ENCODE assay signal across 3 cellular contexts in the genomic region with DNA sequence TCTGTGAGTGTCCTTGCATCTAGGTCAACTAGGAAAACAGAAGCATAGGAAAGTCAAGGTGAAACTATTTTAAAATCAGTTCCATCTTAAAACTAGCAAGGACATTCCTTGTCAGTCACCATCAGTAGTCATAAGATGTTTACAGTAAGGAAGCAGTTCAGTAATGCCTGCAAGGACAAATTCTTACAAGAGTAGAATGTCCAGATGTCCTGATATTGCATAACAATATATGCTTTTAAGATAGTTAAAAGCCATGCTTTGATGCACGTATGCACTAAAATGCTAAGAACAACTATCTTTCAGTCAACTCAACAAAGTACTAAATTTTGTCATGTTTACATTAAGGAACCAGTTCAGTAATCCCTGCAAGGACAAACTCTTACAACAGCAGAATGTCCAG.
TF ChIP-seq lines count a peak whose summit lies in the region.

No MANE protein-coding gene starts in this region.

TF ChIP-seq in A549, 52 proteins besides CTCF, POLR2A, EP300 and RAD21:
- TF ChIP-seq, protein P1, sequence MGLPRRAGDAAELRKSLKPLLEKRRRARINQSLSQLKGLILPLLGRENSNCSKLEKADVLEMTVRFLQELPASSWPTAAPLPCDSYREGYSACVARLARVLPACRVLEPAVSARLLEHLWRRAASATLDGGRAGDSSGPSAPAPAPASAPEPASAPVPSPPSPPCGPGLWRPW (IDR thresholded peaks at IDR 0.05) = no peak
- TF ChIP-seq FOSL2 (IDR thresholded peaks at IDR 0.05) (no peak), FOSL2 (CRISPR knock-in tag; IDR thresholded peaks at IDR 0.05) (no peak), FOXS1 (CRISPR knock-in tag; IDR thresholded peaks at IDR 0.05) (no peak), HOXA7 (CRISPR knock-in tag; IDR thresholded peaks at IDR 0.05) (no peak)

TF ChIP-seq in IMR-90, 13 proteins besides CTCF, POLR2A, EP300 and RAD21:
- TF ChIP-seq BHLHE40 (IDR thresholded peaks at IDR 0.05; ENCODE audit: low read depth, low read length) = no peak
- TF ChIP-seq CHD1 (IDR thresholded peaks at IDR 0.05; ENCODE audit: low read depth, low read length) = no peak
- no peak for TF ChIP-seq MAFK (IDR thresholded peaks at IDR 0.05; ENCODE audit: low read depth, low read length)
- no peak for TF ChIP-seq FOS (IDR thresholded peaks at IDR 0.05; ENCODE audit: low read depth, low read length)
- TF ChIP-seq SMC3 (IDR thresholded peaks at IDR 0.05; ENCODE audit: low read depth, low read length) = no peak
- TF ChIP-seq, protein P2, sequence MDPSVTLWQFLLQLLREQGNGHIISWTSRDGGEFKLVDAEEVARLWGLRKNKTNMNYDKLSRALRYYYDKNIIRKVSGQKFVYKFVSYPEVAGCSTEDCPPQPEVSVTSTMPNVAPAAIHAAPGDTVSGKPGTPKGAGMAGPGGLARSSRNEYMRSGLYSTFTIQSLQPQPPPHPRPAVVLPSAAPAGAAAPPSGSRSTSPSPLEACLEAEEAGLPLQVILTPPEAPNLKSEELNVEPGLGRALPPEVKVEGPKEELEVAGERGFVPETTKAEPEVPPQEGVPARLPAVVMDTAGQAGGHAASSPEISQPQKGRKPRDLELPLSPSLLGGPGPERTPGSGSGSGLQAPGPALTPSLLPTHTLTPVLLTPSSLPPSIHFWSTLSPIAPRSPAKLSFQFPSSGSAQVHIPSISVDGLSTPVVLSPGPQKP (IDR thresholded peaks at IDR 0.05; ENCODE audit: borderline replicate concordance, low read depth, low read length) = no peak
- no peak for TF ChIP-seq RCOR1 (IDR thresholded peaks at IDR 0.05; ENCODE audit: insufficient replicate concordance, low read length)
- no peak for TF ChIP-seq MAZ (IDR thresholded peaks at IDR 0.05; ENCODE audit: borderline replicate concordance, low read depth, low read length)
- TF ChIP-seq RFX5 (IDR thresholded peaks at IDR 0.05; ENCODE audit: low read depth, low read length) = no peak
- TF ChIP-seq NFE2L2 (IDR thresholded peaks at IDR 0.05; ENCODE audit: low read depth, low read length) = no peak
- no peak for TF ChIP-seq MXI1 (IDR thresholded peaks at IDR 0.05; ENCODE audit: borderline replicate concordance, low read depth, low read length)
- no peak for TF ChIP-seq USF2 (IDR thresholded peaks at IDR 0.05; ENCODE audit: low read depth, low read length)

TF ChIP-seq in SK-N-SH, 30 proteins besides CTCF, POLR2A, EP300 and RAD21:
- TF ChIP-seq SIN3A (IDR thresholded peaks at IDR 0.05; ENCODE audit: borderline replicate concordance, low read depth, low read length) (no peak), TAF1 (IDR thresholded peaks at IDR 0.05; ENCODE audit: borderline replicate concordance, low read depth, low read length) (no peak), EZH2phosphoT487 (IDR thresholded peaks at IDR 0.05; ENCODE audit: borderline replicate concordance, low read depth) (no peak), MAX (IDR thresholded peaks at IDR 0.05; ENCODE audit: low read depth) (no peak), JUND (IDR thresholded peaks at IDR 0.05) (no peak), GATA2 (CRISPR knock-in tag; IDR thresholded peaks at IDR 0.05) (no peak), MXI1 (IDR thresholded peaks at IDR 0.05; ENCODE audit: low read depth, low read length) (no peak)
